13 cellular contexts compared by ENCODE assay signal in genomic region chr1:212589434-212589833, GRCh38. TPM values are rescaled to one million over a fixed set of nuclear protein-coding genes. Genes with fewer than 3 reads are reported as not detected.
DNase-seq lines count a peak whose midpoint lies in the region; ATAC-seq and TF ChIP-seq lines count a peak whose summit lies in the region.
"Had no signal": no experiment of that assay in that cellular context is flagged by ENCODE, and none has a peak within 500 bp of the region (broad histone marks: within the 10 kb centered on the region; RNA-seq: fewer than 3 reads in every experiment).

No MANE protein-coding gene starts in this region.

- ATAC-seq in right lobe of liver: no peak

- no peaks in the 10 kb centered on the region for H4K20me1 ChIP-seq in OCI-LY3 (ENCODE audit: insufficient read depth, low read length)
- H4K20me1 ChIP-seq: BLaER1 treated with 17β-estradiol and CSF1 and Interleukin-3, amounts not matched to agents 10 nM and 100 nM had no signal

- intact Hi-C loops in right lobe of liver (cut with DNase I): no loop called here

- H3K27me3 ChIP-seq in OCI-LY3 (ENCODE audit: low read depth, low read length) (no peaks in the 10 kb centered on the region), right lobe of liver (no peaks in the 10 kb centered on the region)
- H3K27me3 ChIP-seq: BLaER1 treated with 17β-estradiol and CSF1 and Interleukin-3, amounts not matched to agents 10 nM and 100 nM had no signal

- 26% methylated on average over 3 of the region's 3 CpGs for WGBS in right lobe of liver (ENCODE audit: insufficient coverage, low coverage, low lambda C conversion rate, missing lambda C conversion rate)

- no peak for TF ChIP-seq POLR2A in right lobe of liver (IDR thresholded peaks at IDR 0.05)

- H3K4me2 ChIP-seq in OCI-LY3 (ENCODE audit: low read length): peak overlapping the region; percentile 33
- H3K4me2 ChIP-seq: BLaER1 treated with 17β-estradiol and CSF1 and Interleukin-3, amounts not matched to agents 10 nM and 100 nM had no signal

- H3K4me3 ChIP-seq in OCI-LY3 (ENCODE audit: low read length) (no peak overlapping the region), right lobe of liver (no peak overlapping the region)
- H3K4me3 ChIP-seq: BLaER1 treated with 17β-estradiol and CSF1 and Interleukin-3, amounts not matched to agents 10 nM and 100 nM had no signal

- H2AFZ ChIP-seq in OCI-LY3 (ENCODE audit: low read depth, low read length): peak overlapping the region; percentile 9; the same call in 1 of the 2 replicates

- H3K9ac ChIP-seq in OCI-LY3 (ENCODE audit: low read length): peak overlapping the region; percentile 85
- H3K9ac ChIP-seq: BLaER1 treated with 17β-estradiol and CSF1 and Interleukin-3, amounts not matched to agents 10 nM and 100 nM had no signal

- H3K9me3 ChIP-seq in OCI-LY3 (ENCODE audit: insufficient read depth, low read length): no peaks in the 10 kb centered on the region
- H3K9me3 ChIP-seq in right lobe of liver: no peaks in the 10 kb centered on the region
- H3K9me3 ChIP-seq: BLaER1 treated with 17β-estradiol and CSF1 and Interleukin-3, amounts not matched to agents 10 nM and 100 nM had no signal

- no peaks in the 10 kb centered on the region for H3K79me2 ChIP-seq in OCI-LY3 (ENCODE audit: low read length)

- peak; percentile 38 for DNase-seq in NOMO-1 treated with DMSO at 0.1 percent for 48 hours (lab: John Stamatoyannopoulos, UW; ENCODE audit: unreplicated experiment)
- no peak for DNase-seq in NOMO-1 treated with dmso at 0.1 percent for 144 hours (lab: John Stamatoyannopoulos, UW; ENCODE audit: unreplicated experiment)
- DNase-seq in right lobe of liver: peak in 2 of 3 donors; percentile 38 to 48
- no peak for DNase-seq in HT-29 (ENCODE audit: low spot score)
- DNase-seq in NCI-H2107 treated with DMSO at 0.1 percent for 48 hours (lab: John Stamatoyannopoulos, UW; ENCODE audit: unreplicated experiment): no peak
- no peak for DNase-seq in NCI-H69 (lab: John Stamatoyannopoulos, UW)
- DNase-seq: 8988T; CD4-positive, CD25-positive, alpha-beta regulatory T cell; GF-D8; GOT3; H9 had no signal

- H3K4me1 ChIP-seq in OCI-LY3 (ENCODE audit: low read length) (peaks cover 88% of the 10 kb centered on the region), right lobe of liver (no peaks in the 10 kb centered on the region)

- H3K36me3 ChIP-seq in OCI-LY3 (replicated peaks; ENCODE audit: low read depth, low read length): no peaks in the 10 kb centered on the region
- H3K36me3 ChIP-seq in right lobe of liver: no peaks in the 10 kb centered on the region
- H3K36me3 ChIP-seq: BLaER1 treated with 17β-estradiol and CSF1 and Interleukin-3, amounts not matched to agents 10 nM and 100 nM had no signal

- peak overlapping the region; percentile 92 for H3K27ac ChIP-seq in OCI-LY3 (ENCODE audit: low read length)
- no peak overlapping the region for H3K27ac ChIP-seq in right lobe of liver
- H3K27ac ChIP-seq: BLaER1 treated with 17β-estradiol and CSF1 and Interleukin-3, amounts not matched to agents 10 nM and 100 nM had no signal

- no peak for TF ChIP-seq CTCF in OCI-LY3 (IDR thresholded peaks at IDR 0.05; ENCODE audit: low read depth, low read length)
- no peak for TF ChIP-seq CTCF in right lobe of liver (IDR thresholded peaks at IDR 0.05)

RNA-seq across cellular contexts. Expression of gene ATF3, which starts 19.1 kb away (rescaled TPM):
- 10 to 100 TPM in 5 of 6 experiments, 1 to 10 TPM in 1; 3.7 to 77.2 (median 15.1) TPM for total RNA-seq in right lobe of liver
- 104 and 105 TPM in 2 replicates for total RNA-seq in HT-29 (2014; rRNA removed; shearing (Covaris generic))

Comparison
In these comparisons a context has a peak if more than half of its experiments do, and no peak if none do; other contexts are left out.
1. DNase-seq: peak in NOMO-1 treated with DMSO at 0.1 percent for 48 hours (single experiment) and right lobe of liver (2 of 3); none in NOMO-1 treated with dmso at 0.1 percent for 144 hours (single experiment), HT-29 (single experiment), NCI-H2107 treated with DMSO at 0.1 percent for 48 hours (single experiment) and NCI-H69 (single experiment).